18 cellular contexts compared by ENCODE assay signal in the genomic region with DNA sequence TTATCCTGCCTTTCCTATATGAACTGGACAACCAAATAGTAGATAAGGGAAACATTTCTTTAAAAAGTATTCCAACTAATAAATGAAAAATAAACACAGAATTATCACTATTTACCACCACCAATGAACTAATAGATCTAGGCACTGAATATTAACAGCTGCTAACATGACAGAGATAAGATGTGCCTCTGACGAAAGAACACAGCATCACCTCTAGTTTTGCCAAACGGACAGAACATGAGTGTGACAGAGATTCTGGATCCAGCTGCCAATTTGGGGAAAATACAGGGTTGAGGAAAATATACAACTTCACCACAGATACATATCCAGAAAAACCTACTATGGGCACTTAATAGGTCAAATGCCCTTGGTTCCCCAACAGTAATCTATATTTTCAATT. TPM values are rescaled to one million over a fixed set of nuclear protein-coding genes. Genes with fewer than 3 reads are reported as not detected.
DNase-seq lines count a peak whose midpoint lies in the region; TF ChIP-seq lines count a peak whose summit lies in the region.
"Had no signal": no experiment of that assay in that cellular context is flagged by ENCODE, and none has a peak within 500 bp of the region (broad histone marks: within the 10 kb centered on the region; RNA-seq: fewer than 3 reads in every experiment).

No MANE protein-coding gene starts in this region.

- H2AFZ ChIP-seq in mammary epithelial cell (ENCODE audit: low read depth, low read length), result no peak overlapping the region
- H2AFZ ChIP-seq: GM23248 had no signal

- no peaks in the 10 kb centered on the region for H3K4me1 Mint-ChIP-seq in MCF 10A (ENCODE audit: insufficient read depth, unreplicated experiment)

- H3K36me3 Mint-ChIP-seq in MCF 10A (ENCODE audit: insufficient read depth, unreplicated experiment), result peaks cover 85% of the 10 kb centered on the region

- POLR2A ChIA-PET in MCF 10A (lab: Yijun Ruan, JAX), result interaction anchor here (0.6 to 2.3 kb wide), 4 partner anchors 9 to 26 kb away, joined by 4 to 6 read pairs (median 4); no protein-coding TSS in a partner anchor

- no peaks in the 10 kb centered on the region for H3K9me3 Mint-ChIP-seq in MCF 10A (ENCODE audit: unreplicated experiment)
- H3K9me3 Mint-ChIP-seq: CD4-positive, CD25-positive, alpha-beta regulatory T cell; CD8-positive, alpha-beta T cell had no signal

- H3K4me1 ChIP-seq in mammary epithelial cell (ENCODE audit: insufficient read depth, low read length) (peaks cover 5% of the 10 kb centered on the region), left ventricle myocardium inferior (peaks cover 74% of the 10 kb centered on the region), neutrophil (ENCODE audit: control insufficient read depth in 1 of 2, insufficient read depth in 1 of 2, low read depth in 1 of 2, low read length in 1 of 2) (peaks cover 18 to 20% of the 10 kb centered on the region in 2 experiments)
- H3K4me1 ChIP-seq: BLaER1 had no signal

- H3K36me3 ChIP-seq in mammary epithelial cell (ENCODE audit: insufficient read depth, low read length) (peaks cover 39% of the 10 kb centered on the region), left ventricle myocardium inferior (peaks cover 75% of the 10 kb centered on the region), neutrophil (peaks cover 17% of the 10 kb centered on the region)

- H3K9ac ChIP-seq in mammary epithelial cell (ENCODE audit: insufficient read depth, low read length), result no peak overlapping the region
- H3K9ac ChIP-seq: BLaER1, GM23248 had no signal

- H3K9me3 ChIP-seq in mammary epithelial cell (replicated peaks; ENCODE audit: insufficient read depth, low read length) (no peaks in the 10 kb centered on the region), left ventricle myocardium inferior (replicated peaks) (no peaks in the 10 kb centered on the region), neutrophil (no peaks in the 10 kb centered on the region)
- H3K9me3 ChIP-seq: BLaER1 had no signal

- CTCF ChIA-PET in MCF 10A (lab: Yijun Ruan, JAX) (interaction anchor here (0.6 to 1.6 kb wide), 3 partner anchors 9 to 18 kb away, joined by 3 read pairs; no protein-coding TSS in a partner anchor), mammary epithelial cell (lab: Charles Lee; ENCODE audit: low non-redundant PET) (no interaction called here)

- H3K27ac ChIP-seq in mammary epithelial cell (ENCODE audit: insufficient read depth, low read depth, low read length), result no peak overlapping the region
- peak overlapping the region; percentile 63 for H3K27ac ChIP-seq in left ventricle myocardium inferior (replicated peaks)
- H3K27ac ChIP-seq in neutrophil, result peak overlapping the region; percentile 67
- H3K27ac ChIP-seq: 22Rv1, BLaER1, C4-2B, GM23248 had no signal

- intact Hi-C loops in MCF 10A (cut with micrococcal nuclease) (no loop called here), mammary epithelial cell (cut with micrococcal nuclease) (no loop called here), left ventricle myocardium inferior (cut with micrococcal nuclease) (no loop called here), cardiac septum (cut with DNase I) (no loop called here), head of caudate nucleus (cut with DNase I) (no loop called here)

- peak overlapping the region; percentile 27 for H3K27ac Mint-ChIP-seq in MCF 10A (ENCODE audit: low read depth, unreplicated experiment)
- H3K27ac Mint-ChIP-seq: B cell; CD8-positive, alpha-beta T cell had no signal

- no peak for TF ChIP-seq CTCF in MCF 10A (IDR thresholded peaks at IDR 0.05; ENCODE audit: unreplicated experiment)
- no peak for TF ChIP-seq CTCF in mammary epithelial cell (conservative IDR thresholded peaks at IDR 0.05 in 1 of 2, IDR thresholded peaks at IDR 0.05 in 1 of 2; ENCODE audit: extremely low read depth in 1 of 2, insufficient read depth in 1 of 2, low read depth in 1 of 2, low read length in 2 of 2)
- TF ChIP-seq CTCF in left ventricle myocardium inferior (IDR thresholded peaks at IDR 0.05; ENCODE audit: borderline replicate concordance), result no peak
- no peak for TF ChIP-seq CTCF in neutrophil (IDR thresholded peaks at IDR 0.05)

- H3K79me2 ChIP-seq in mammary epithelial cell (ENCODE audit: insufficient read depth, low read length), result peaks cover 3% of the 10 kb centered on the region

- no peaks in the 10 kb centered on the region for H3K27me3 Mint-ChIP-seq in MCF 10A (ENCODE audit: insufficient read depth, unreplicated experiment)
- H3K27me3 Mint-ChIP-seq: B cell; CD4-positive, CD25-positive, alpha-beta regulatory T cell had no signal

- BruUV-seq in MCF 10A (replicated peaks; lab: Mats Ljungman, UMichigan), result no TSS peak
- no TSS peak for BruUV-seq in mammary epithelial cell (replicated peaks; lab: Mats Ljungman, UMichigan)

- no peak overlapping the region for H3K4me2 ChIP-seq in mammary epithelial cell (ENCODE audit: insufficient read depth, low read depth, low read length)
- H3K4me2 ChIP-seq: BLaER1 had no signal

- H3K4me3 ChIP-seq in mammary epithelial cell (replicated peaks in 1 of 3; ENCODE audit: insufficient read depth in 1 of 3, low read depth in 2 of 3, low read length in 3 of 3) (no peak overlapping the region), left ventricle myocardium inferior (no peak overlapping the region), neutrophil (ENCODE audit: low read depth in 1 of 2, low read length in 1 of 2) (no peak overlapping the region)
- H3K4me3 ChIP-seq: BLaER1, GM23248 had no signal

- in situ Hi-C loops in mammary epithelial cell (cut with MboI; ENCODE audit: low sequenced_read_pairs in 2 of 2), result no loop called here

- H3K27me3 ChIP-seq in mammary epithelial cell (ENCODE audit: insufficient read depth, low read length), result no peaks in the 10 kb centered on the region
- H3K27me3 ChIP-seq in left ventricle myocardium inferior (ENCODE audit: low read depth), result no peaks in the 10 kb centered on the region
- H3K27me3 ChIP-seq in neutrophil, result no peaks in the 10 kb centered on the region
- H3K27me3 ChIP-seq: BLaER1 had no signal

- H4K20me1 ChIP-seq in mammary epithelial cell (ENCODE audit: insufficient read depth, low read length), result no peaks in the 10 kb centered on the region
- H4K20me1 ChIP-seq: BLaER1 had no signal

- H3K4me3 Mint-ChIP-seq in MCF 10A (ENCODE audit: unreplicated experiment), result no peak overlapping the region
- H3K4me3 Mint-ChIP-seq: B cell; CD4-positive, CD25-positive, alpha-beta regulatory T cell; CD8-positive, alpha-beta T cell had no signal

- DNase-seq in MCF 10A (ENCODE audit: unreplicated experiment), result no peak
- no peak for DNase-seq in mammary epithelial cell
- DNase-seq in left ventricle myocardium inferior, result no peak
- no peak for DNase-seq in cardiac septum (ENCODE audit: low spot score)
- DNase-seq in head of caudate nucleus, result no peak
- DNase-seq: Caco-2; CD4-positive, CD25-positive, alpha-beta regulatory T cell; CD8-positive, alpha-beta T cell; DMS153; DND-41; GM23248; H7; HCEC 1CT had no signal

- dilution Hi-C loops in mammary epithelial cell (cut with HindIII; ENCODE audit: low sequenced_read_pairs), result no loop called here

- WGBS in mammary epithelial cell (ENCODE audit: low coverage, missing lambda C conversion rate), result 100% methylated on average over 2 of the region's 2 CpGs

RNA-seq across cellular contexts. Expression of gene VPS36, which starts 18.0 kb away (rescaled TPM):
- total RNA-seq in MCF 10A (2022) (42.8 and 43.4 TPM in 2 replicates), mammary epithelial cell (10 to 100 TPM; 40.5 to 48.7 TPM), left ventricle myocardium inferior (32.3 TPM), cardiac septum (30.2 TPM)
- 9.0 TPM for polyA plus RNA-seq in mammary epithelial cell
- 20.3 TPM for polyA minus RNA-seq in mammary epithelial cell

RNA-seq across cellular contexts. Expression of gene CKAP2, which starts 22.8 kb away (rescaled TPM):
- total RNA-seq in MCF 10A (2022), result 37.9 and 50.7 TPM in 2 replicates
- total RNA-seq in mammary epithelial cell, result 10 to 100 TPM; 34.3 to 46.7 TPM
- polyA plus RNA-seq in mammary epithelial cell, result 15.5 TPM
- 30.7 TPM for polyA minus RNA-seq in mammary epithelial cell
- 8.2 TPM for total RNA-seq in left ventricle myocardium inferior
- 7.4 TPM for total RNA-seq in cardiac septum

RNA-seq across cellular contexts. Expression of gene THSD1, which starts 26.5 kb away (rescaled TPM):
- total RNA-seq in MCF 10A (2022), result 13.3 and 16.7 TPM in 2 replicates
- 10 to 100 TPM; 27.2 to 44.5 TPM for total RNA-seq in mammary epithelial cell
- 30.7 TPM for polyA plus RNA-seq in mammary epithelial cell
- 30.0 TPM for polyA minus RNA-seq in mammary epithelial cell
- 4.2 TPM for total RNA-seq in left ventricle myocardium inferior
- 6.8 TPM for total RNA-seq in cardiac septum
